ENCODE assay signal across 7 cellular contexts in genomic region chr7:155489862-155490696, GRCh38. TPM values are rescaled to one million over a fixed set of nuclear protein-coding genes. Genes with fewer than 3 reads are reported as not detected.
DNase-seq lines count a peak whose midpoint lies in the region; ATAC-seq and TF ChIP-seq lines count a peak whose summit lies in the region.

No MANE protein-coding gene starts in this region.

- peak overlapping the region; percentile 56 for H3K4me3 ChIP-seq in effector memory CD4-positive, alpha-beta T cell (ENCODE audit: insufficient read depth, low read depth, low read length, poor library complexity, severe bottlenecking)

- H3K4me1 Mint-ChIP-seq in neural crest cell = peaks cover 62% of the 10 kb centered on the region

- H3K27me3 ChIP-seq in effector memory CD4-positive, alpha-beta T cell (replicated peaks; ENCODE audit: control insufficient read depth, insufficient read depth, low read length, poor library complexity, severe bottlenecking) = no peaks in the 10 kb centered on the region

- ATAC-seq in GM19023 (IDR thresholded peaks at IDR 0.05; ENCODE audit: unreplicated experiment) (peak; percentile 32), HG03442 (IDR thresholded peaks at IDR 0.05; ENCODE audit: unreplicated experiment) (peak; percentile 21), HG02840 (IDR thresholded peaks at IDR 0.05; ENCODE audit: low FRiP score, unreplicated experiment) (no peak)

- no peaks in the 10 kb centered on the region for H3K9me3 ChIP-seq in effector memory CD4-positive, alpha-beta T cell (ENCODE audit: control insufficient read depth, low read length)

- no peaks in the 10 kb centered on the region for H3K36me3 Mint-ChIP-seq in neural crest cell (ENCODE audit: low read depth)

- H3K27ac Mint-ChIP-seq in neural crest cell (ENCODE audit: unreplicated experiment) = peak overlapping the region; percentile 98

- H3K36me3 ChIP-seq in effector memory CD4-positive, alpha-beta T cell (ENCODE audit: control insufficient read depth, insufficient read depth, low read length) = no peaks in the 10 kb centered on the region

- H3K27me3 Mint-ChIP-seq in neural crest cell (ENCODE audit: low read depth) = peaks cover 4% of the 10 kb centered on the region

- no peaks in the 10 kb centered on the region for H3K4me1 ChIP-seq in effector memory CD4-positive, alpha-beta T cell (ENCODE audit: control insufficient read depth, insufficient read depth, low read length, poor library complexity, severe bottlenecking)

- no peaks in the 10 kb centered on the region for H3K9me3 Mint-ChIP-seq in neural crest cell

- H3K4me3 Mint-ChIP-seq in neural crest cell = peak overlapping the region; percentile 73

- TF ChIP-seq CTCF in neural crest cell (conservative IDR thresholded peaks at IDR 0.05) = no peak

- H3K27ac ChIP-seq in effector memory CD4-positive, alpha-beta T cell (ENCODE audit: insufficient read depth, low read length, poor library complexity, severe bottlenecking) = no peak overlapping the region

- no peak for DNase-seq in effector memory CD4-positive, alpha-beta T cell
- DNase-seq in neural crest cell (ENCODE audit: low read depth, low spot score) = peak; percentile 43
- no peak for DNase-seq in NCI-H187 (lab: John Stamatoyannopoulos, UW)
- no peak for DNase-seq in putamen (ENCODE audit: low spot score)

RNA-seq across cellular contexts. Expression of gene EN2, which starts 32.1 kb away (rescaled TPM):
- 7.2 and 8.2 TPM in 2 replicates for total RNA-seq in neural crest cell

RNA-seq across cellular contexts. Expression of gene CNPY1, which starts 56.3 kb away (rescaled TPM):
- 1.5 and 2.4 TPM in 2 replicates for total RNA-seq in neural crest cell
